Comparison of ENCODE assay signal across 1 cellular context in genomic region chr3:196694941-196695848, GRCh38.
TF ChIP-seq lines count a peak whose summit lies in the region.

No MANE protein-coding gene starts in this region.

TF ChIP-seq in K562, 482 proteins besides CTCF, POLR2A, EP300 and RAD21:
- TF ChIP-seq, protein P1, sequence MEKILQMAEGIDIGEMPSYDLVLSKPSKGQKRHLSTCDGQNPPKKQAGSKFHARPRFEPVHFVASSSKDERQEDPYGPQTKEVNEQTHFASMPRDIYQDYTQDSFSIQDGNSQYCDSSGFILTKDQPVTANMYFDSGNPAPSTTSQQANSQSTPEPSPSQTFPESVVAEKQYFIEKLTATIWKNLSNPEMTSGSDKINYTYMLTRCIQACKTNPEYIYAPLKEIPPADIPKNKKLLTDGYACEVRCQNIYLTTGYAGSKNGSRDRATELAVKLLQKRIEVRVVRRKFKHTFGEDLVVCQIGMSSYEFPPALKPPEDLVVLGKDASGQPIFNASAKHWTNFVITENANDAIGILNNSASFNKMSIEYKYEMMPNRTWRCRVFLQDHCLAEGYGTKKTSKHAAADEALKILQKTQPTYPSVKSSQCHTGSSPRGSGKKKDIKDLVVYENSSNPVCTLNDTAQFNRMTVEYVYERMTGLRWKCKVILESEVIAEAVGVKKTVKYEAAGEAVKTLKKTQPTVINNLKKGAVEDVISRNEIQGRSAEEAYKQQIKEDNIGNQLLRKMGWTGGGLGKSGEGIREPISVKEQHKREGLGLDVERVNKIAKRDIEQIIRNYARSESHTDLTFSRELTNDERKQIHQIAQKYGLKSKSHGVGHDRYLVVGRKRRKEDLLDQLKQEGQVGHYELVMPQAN (IDR thresholded peaks at IDR 0.05; ENCODE audit: borderline replicate concordance), result 0 out of 2 replicates have a peak, but pooled peaks have one; percentile 26
- TF ChIP-seq TRIM24 (IDR thresholded peaks at IDR 0.05) (peak; percentile 31 to 80; a peak in 3 of 4 replicates), TEAD4 (IDR thresholded peaks at IDR 0.05; ENCODE audit: low read length) (peak; percentile 68), TEAD4 (CRISPR knock-in tag; IDR thresholded peaks at IDR 0.05; ENCODE audit: borderline replicate concordance) (no peak), NR3C1 (CRISPR knock-in tag; IDR thresholded peaks at IDR 0.05) (no peak), ZNF140 (CRISPR knock-in tag; IDR thresholded peaks at IDR 0.05) (no peak), BRCA1 (IDR thresholded peaks at IDR 0.05) (no peak), BRCA1 (CRISPR knock-in tag; IDR thresholded peaks at IDR 0.05) (no peak), CBFA2T3 (IDR thresholded peaks at IDR 0.05) (peak; percentile 19), PURB (CRISPR knock-in tag; IDR thresholded peaks at IDR 0.05; ENCODE audit: low read depth) (no peak), EGR1 (conservative IDR thresholded peaks at IDR 0.05) (peak; percentile 97)
TF ChIP-seq in K562: peak in this region for 5.
